Comparison of ENCODE assay signal across 10 cellular contexts in the genomic region with DNA sequence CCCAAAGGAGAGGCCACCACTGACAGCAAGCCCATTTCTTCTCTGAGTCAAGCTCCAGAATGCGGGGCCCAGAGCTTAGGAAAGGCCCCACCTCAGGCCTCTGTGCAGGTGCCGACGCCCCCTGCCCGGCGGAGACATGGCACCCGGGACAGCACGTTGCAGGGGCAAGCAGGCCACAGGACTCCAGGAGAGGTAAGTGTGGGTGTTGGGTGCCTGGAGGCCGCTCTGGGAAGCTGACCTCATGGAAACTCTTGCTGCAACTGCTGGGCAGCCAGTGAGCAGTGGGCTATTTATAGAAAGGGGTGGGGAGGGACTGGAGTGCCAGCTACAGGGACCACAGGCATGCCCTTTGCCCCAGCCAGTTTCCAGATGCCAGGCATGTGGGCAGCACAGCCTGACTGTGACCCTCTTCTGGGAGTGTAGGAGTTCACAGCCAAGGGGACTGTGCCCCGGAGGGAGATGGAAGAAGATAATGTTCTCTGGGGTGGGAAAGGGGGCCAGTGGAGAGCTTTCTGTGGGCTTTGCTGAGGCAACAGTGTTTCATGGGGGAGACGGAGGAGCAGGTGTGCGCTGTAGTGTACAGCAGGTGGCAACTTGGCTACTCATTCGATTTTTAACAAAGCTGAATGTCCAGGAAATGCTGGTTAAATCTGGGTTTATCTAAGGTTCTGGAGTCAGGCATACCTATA. TPM values are rescaled to one million over a fixed set of nuclear protein-coding genes. Genes with fewer than 3 reads are reported as not detected.
A peak's percentile ranks its signal among the peaks of the same experiment; 100 is the strongest.
DNase-seq lines count a peak whose midpoint lies in the region; ATAC-seq and TF ChIP-seq lines count a peak whose summit lies in the region.
"Had no signal": no experiment of that assay in that cellular context is flagged by ENCODE, and none has a peak within 500 bp of the region (broad histone marks: within the 10 kb centered on the region; RNA-seq: fewer than 3 reads in every experiment).

No MANE protein-coding gene starts in this region.

- ATAC-seq in SK-N-SH treated with all-trans-retinoic acid at 6 μM for 48 hours, result peak; percentile 86
- no peak for ATAC-seq in HG02588 (IDR thresholded peaks at IDR 0.05; ENCODE audit: unreplicated experiment)
- ATAC-seq in stimulated activated naive B cell treated with anti-CD40 and anti-IgM and Interleukin-4, amounts not matched to agents 10 μg/mL and 1 μg/mL and 100 μg/mL, for 72 hours (replicated peaks), result no peak
- no peak for ATAC-seq in stimulated activated naive CD8-positive, alpha-beta T cell treated with anti-CD3 and anti-CD28 coated beads, Interleukin-15, Interleukin-2, amounts not matched to agents 100 U/mL and 50 U/mL, for 24 hours
- no peak for ATAC-seq in GM21529 (IDR thresholded peaks at IDR 0.05; ENCODE audit: unreplicated experiment)

- peaks cover 11% of the 10 kb centered on the region for H3K4me1 Mint-ChIP-seq in glutamatergic neuron (ENCODE audit: low read depth, unreplicated experiment)
- peaks cover 0 to 4% of the 10 kb centered on the region in 2 donors for H3K4me1 Mint-ChIP-seq in stimulated activated naive B cell treated with anti-CD40 and anti-IgM and Interleukin-4, amounts not matched to agents 10 μg/mL and 1 μg/mL and 100 μg/mL, for 72 hours

- peak overlapping the region; percentile 15 for H3K27ac Mint-ChIP-seq in glutamatergic neuron (ENCODE audit: unreplicated experiment)
- no peak overlapping the region for H3K27ac Mint-ChIP-seq in stimulated activated naive B cell treated with anti-CD40 and anti-IgM and Interleukin-4, amounts not matched to agents 10 μg/mL and 1 μg/mL and 100 μg/mL, for 72 hours

- H3K27me3 Mint-ChIP-seq in glutamatergic neuron (ENCODE audit: unreplicated experiment), result peaks cover 4% of the 10 kb centered on the region
- H3K27me3 Mint-ChIP-seq in stimulated activated naive B cell treated with anti-CD40 and anti-IgM and Interleukin-4, amounts not matched to agents 10 μg/mL and 1 μg/mL and 100 μg/mL, for 72 hours, result no peaks in the 10 kb centered on the region

- no peaks in the 10 kb centered on the region for H3K9me3 Mint-ChIP-seq in glutamatergic neuron (ENCODE audit: unreplicated experiment)
- no peaks in the 10 kb centered on the region for H3K9me3 Mint-ChIP-seq in stimulated activated naive B cell treated with anti-CD40 and anti-IgM and Interleukin-4, amounts not matched to agents 10 μg/mL and 1 μg/mL and 100 μg/mL, for 72 hours

- DNase-seq in GM04503 (ENCODE audit: low read depth) (peak; percentile 45), glutamatergic neuron (no peak), renal cortical epithelial cell (ENCODE audit: low read depth) (peak; percentile 93)
- no peak for DNase-seq in stimulated activated naive B cell treated with anti-CD40 and anti-IgM and Interleukin-4, amounts not matched to agents 10 μg/mL and 1 μg/mL and 100 μg/mL, for 72 hours
- no peak for DNase-seq in stimulated activated naive CD8-positive, alpha-beta T cell treated with anti-CD3 and anti-CD28 coated beads, Interleukin-15, Interleukin-2, amounts not matched to agents 100 U/mL and 50 U/mL, for 24 hours
- DNase-seq: stimulated activated CD4-positive, alpha-beta T cell treated with anti-CD3 and anti-CD28 coated beads, Interleukin-12 subunit alpha, Interleukin-12 subunit beta, amount 100 ng/mL, for 4 hours; T-helper 2 cell had no signal

- H3K36me3 Mint-ChIP-seq in glutamatergic neuron (ENCODE audit: unreplicated experiment), result peaks cover under 1% of the 10 kb centered on the region
- no peaks in the 10 kb centered on the region for H3K36me3 Mint-ChIP-seq in stimulated activated naive B cell treated with anti-CD40 and anti-IgM and Interleukin-4, amounts not matched to agents 10 μg/mL and 1 μg/mL and 100 μg/mL, for 72 hours

- H3K4me3 Mint-ChIP-seq in glutamatergic neuron (ENCODE audit: unreplicated experiment), result no peak overlapping the region
- H3K4me3 Mint-ChIP-seq in stimulated activated naive B cell treated with anti-CD40 and anti-IgM and Interleukin-4, amounts not matched to agents 10 μg/mL and 1 μg/mL and 100 μg/mL, for 72 hours, result no peak overlapping the region

- TF ChIP-seq CTCF in glutamatergic neuron (IDR thresholded peaks at IDR 0.05; ENCODE audit: partially characterized antibody, unreplicated experiment), result no peak

TF ChIP-seq in SK-N-SH treated with all-trans-retinoic acid at 6 μM for 48 hours, 23 proteins besides CTCF, POLR2A, EP300 and RAD21:
- TF ChIP-seq ZFP3 (CRISPR knock-in tag; IDR thresholded peaks at IDR 0.05) (peak; percentile 72; the same call in 1 of the 2 replicates), TOX (CRISPR knock-in tag; IDR thresholded peaks at IDR 0.05; ENCODE audit: borderline replicate concordance) (no peak)

RNA-seq across cellular contexts. Expression of gene ALPK3, which starts 23.7 kb away (rescaled TPM):
- total RNA-seq in glutamatergic neuron (ENCODE audit: unreplicated experiment), result 6.8 TPM
- 16.0 and 79.8 TPM in 2 replicates for total RNA-seq in renal cortical epithelial cell

RNA-seq across cellular contexts. Expression of gene SLC28A1, which starts 43.6 kb away (rescaled TPM):
- total RNA-seq in glutamatergic neuron (ENCODE audit: unreplicated experiment) (0.25 TPM), renal cortical epithelial cell (0.15 TPM in 1 of 2 replicates, not detected in the other)

Comparison
In these comparisons a context has a peak if more than half of its experiments do, and no peak if none do; other contexts are left out.
1. DNase-seq: peak in GM04503 (single experiment) and renal cortical epithelial cell (single experiment); none in glutamatergic neuron (single experiment), stimulated activated naive B cell treated with anti-CD40 and anti-IgM and Interleukin-4, amounts not matched to agents 10 μg/mL and 1 μg/mL and 100 μg/mL, for 72 hours (single experiment) and stimulated activated naive CD8-positive, alpha-beta T cell treated with anti-CD3 and anti-CD28 coated beads, Interleukin-15, Interleukin-2, amounts not matched to agents 100 U/mL and 50 U/mL, for 24 hours (single experiment).